Comparison of ENCODE assay signal across 15 cellular contexts in genomic region chr18:6624271-6624670, GRCh38.
A peak's percentile ranks its signal among the peaks of the same experiment; 100 is the strongest.
DNase-seq lines count a peak whose midpoint lies in the region; ATAC-seq and TF ChIP-seq lines count a peak whose summit lies in the region.
"Had no signal": no experiment of that assay in that cellular context is flagged by ENCODE, and none has a peak within 500 bp of the region (broad histone marks: within the 10 kb centered on the region; RNA-seq: fewer than 3 reads in every experiment).

No MANE protein-coding gene starts in this region.

- H3K4me3 Mint-ChIP-seq in T-helper 17 cell = no peak overlapping the region
- H3K4me3 Mint-ChIP-seq: immature natural killer cell had no signal

- H2AFZ ChIP-seq in OCI-LY7 (ENCODE audit: low read length) = no peak overlapping the region
- H2AFZ ChIP-seq: parathyroid adenoma had no signal

- no peak overlapping the region for H3K27ac Mint-ChIP-seq in T-helper 17 cell
- H3K27ac Mint-ChIP-seq: immature natural killer cell had no signal

- no peaks in the 10 kb centered on the region for H3K79me2 ChIP-seq in OCI-LY7 (ENCODE audit: insufficient read depth, low read depth, low read length)
- H3K79me2 ChIP-seq: parathyroid adenoma had no signal

- H3K4me3 ChIP-seq in choroid plexus epithelial cell (ENCODE audit: low read depth, low read length) (no peak overlapping the region), OCI-LY7 (ENCODE audit: low read depth, low read length, poor library complexity, severe bottlenecking) (no peak overlapping the region), Peyer's patch (no peak overlapping the region)
- H3K4me3 ChIP-seq: A549, HAP-1, tibial nerve had no signal

- H3K27me3 Mint-ChIP-seq in T-helper 17 cell = no peaks in the 10 kb centered on the region

- intact Hi-C loops in Right ventricle myocardium inferior (cut with DNase I) (no loop called here), cardiac septum (cut with DNase I) (loop anchor here (10.0 kb wide), 1 partner anchor 111 kb away; no protein-coding TSS in a partner anchor), OCI-LY7 (cut with micrococcal nuclease; ENCODE audit: unreplicated experiment) (no loop called here)

- H3K9me3 ChIP-seq in T-helper 17 cell (ENCODE audit: control insufficient read depth, low read length, poor library complexity, severe bottlenecking) (no peaks in the 10 kb centered on the region), OCI-LY7 (ENCODE audit: low read length) (no peaks in the 10 kb centered on the region), Peyer's patch (no peaks in the 10 kb centered on the region)
- H3K9me3 ChIP-seq: A549, HAP-1, tibial nerve had no signal

- H3K9me2 ChIP-seq in OCI-LY7 (ENCODE audit: insufficient read depth, low read length) = no peaks in the 10 kb centered on the region

- ATAC-seq in Right ventricle myocardium inferior = peak; percentile 34
- no peak for ATAC-seq in T-helper 17 cell
- ATAC-seq: A549 had no signal

- TF ChIP-seq CTCF in choroid plexus epithelial cell (conservative IDR thresholded peaks at IDR 0.05; ENCODE audit: low read depth, low read length) = no peak
- TF ChIP-seq CTCF in OCI-LY7 (conservative IDR thresholded peaks at IDR 0.05; ENCODE audit: low read length) = no peak
- TF ChIP-seq CTCF in Peyer's patch (IDR thresholded peaks at IDR 0.05) = no peak

- no peaks in the 10 kb centered on the region for H3K4me1 Mint-ChIP-seq in T-helper 17 cell
- H3K4me1 Mint-ChIP-seq: immature natural killer cell had no signal

- DNase-seq in Right ventricle myocardium inferior (ENCODE audit: missing footprints) = no peak
- no peak for DNase-seq in cardiac septum (ENCODE audit: low spot score)
- DNase-seq in choroid plexus epithelial cell (ENCODE audit: low read depth) = peak; percentile 84
- peak; percentile 73 for DNase-seq in kidney tubule cell (ENCODE audit: low spot score)
- no peak for DNase-seq in caudate nucleus (lab: John Stamatoyannopoulos, UW)
- DNase-seq in T-helper 17 cell = no peak
- DNase-seq in OCI-LY7 (ENCODE audit: low spot score) = no peak
- no peak for DNase-seq in Peyer's patch
- DNase-seq: activated naive CD4-positive, alpha-beta T cell treated with Interleukin-2 at 50 U/mL for 16 hours; effector CD8-positive, alpha-beta T cell; immature natural killer cell had no signal

- H3K4me1 ChIP-seq in OCI-LY7 (ENCODE audit: insufficient read depth, low read length, poor library complexity, severe bottlenecking) (no peaks in the 10 kb centered on the region), Peyer's patch (no peaks in the 10 kb centered on the region)
- H3K4me1 ChIP-seq: A549, HAP-1, parathyroid adenoma had no signal

- H3K4me2 ChIP-seq in OCI-LY7 (ENCODE audit: low read length) = no peak overlapping the region
- H3K4me2 ChIP-seq: A549 had no signal

- no peak for TF ChIP-seq POLR2A in Peyer's patch (IDR thresholded peaks at IDR 0.05)

- POLR2A ChIA-PET in OCI-LY7 (lab: Charles Lee) = interaction anchor here (1.3 kb wide), 1 partner anchor 12 kb away, joined by 3 read pairs; no protein-coding TSS in a partner anchor

- no peaks in the 10 kb centered on the region for H3K36me3 Mint-ChIP-seq in T-helper 17 cell (ENCODE audit: low read depth)
- H3K36me3 Mint-ChIP-seq: immature natural killer cell had no signal

- CTCF ChIA-PET in OCI-LY7 (lab: Charles Lee; ENCODE audit: unreplicated experiment) = no interaction called here

- H3K36me3 ChIP-seq in OCI-LY7 (ENCODE audit: insufficient read depth, low read length) (no peaks in the 10 kb centered on the region), Peyer's patch (no peaks in the 10 kb centered on the region)
- H3K36me3 ChIP-seq: HAP-1, tibial nerve had no signal

- H3K27me3 ChIP-seq in Peyer's patch = no peaks in the 10 kb centered on the region
- H3K27me3 ChIP-seq: tibial nerve had no signal

- no peak overlapping the region for H3K27ac ChIP-seq in caudate nucleus (ENCODE audit: low read depth, low read length)
- H3K27ac ChIP-seq in OCI-LY7 (ENCODE audit: low read depth, low read length, poor library complexity, severe bottlenecking) = no peak overlapping the region
- no peak overlapping the region for H3K27ac ChIP-seq in Peyer's patch
- H3K27ac ChIP-seq: A549, parathyroid adenoma had no signal

- no peaks in the 10 kb centered on the region for H4K20me1 ChIP-seq in OCI-LY7 (ENCODE audit: insufficient read depth, low read length)

- no TSS peak for BruUV-seq in OCI-LY7 (replicated peaks; lab: Mats Ljungman, UMichigan)

Comparison
In these comparisons a context has a peak if more than half of its experiments do, and no peak if none do; other contexts are left out.
1. DNase-seq: peak in choroid plexus epithelial cell (single experiment) and kidney tubule cell (single experiment); none in Right ventricle myocardium inferior (single experiment), cardiac septum (single experiment), caudate nucleus (0 of 61), T-helper 17 cell (0 of 3), OCI-LY7 (single experiment) and Peyer's patch (0 of 3).